ENCODE assay signal across 15 cellular contexts in genomic region chr4:139600662-139601061, GRCh38. TPM values are rescaled to one million over a fixed set of nuclear protein-coding genes. Genes with fewer than 3 reads are reported as not detected.
A peak's percentile ranks its signal among the peaks of the same experiment; 100 is the strongest.
DNase-seq lines count a peak whose midpoint lies in the region; ATAC-seq and TF ChIP-seq lines count a peak whose summit lies in the region.
"Had no signal": no experiment of that assay in that cellular context is flagged by ENCODE, and none has a peak within 500 bp of the region (broad histone marks: within the 10 kb centered on the region; RNA-seq: fewer than 3 reads in every experiment).

No MANE protein-coding gene starts in this region.

- H3K4me3 ChIP-seq in RWPE2 (ENCODE audit: severe bottlenecking), result no peak overlapping the region
- H3K4me3 ChIP-seq: BLaER1 treated with 17β-estradiol and CSF1 and Interleukin-3, amounts not matched to agents 10 nM and 100 nM had no signal

- no peak overlapping the region for H3K27ac Mint-ChIP-seq in activated CD4-positive, alpha-beta T cell treated with anti-CD3 and anti-CD28 coated beads for 36 hours
- no peak overlapping the region for H3K27ac Mint-ChIP-seq in endothelial cell (ENCODE audit: unreplicated experiment)
- H3K27ac Mint-ChIP-seq: CD4-positive, CD25-positive, alpha-beta regulatory T cell; H9 had no signal

- peaks cover 8% of the 10 kb centered on the region for H3K27me3 Mint-ChIP-seq in activated CD4-positive, alpha-beta T cell treated with anti-CD3 and anti-CD28 coated beads for 36 hours
- H3K27me3 Mint-ChIP-seq in endothelial cell (ENCODE audit: unreplicated experiment), result peaks cover 6% of the 10 kb centered on the region

- peaks cover 31% of the 10 kb centered on the region for H3K4me1 ChIP-seq in RWPE2 (ENCODE audit: insufficient read depth, poor library complexity, severe bottlenecking)

- H3K4me3 Mint-ChIP-seq in activated CD4-positive, alpha-beta T cell treated with anti-CD3 and anti-CD28 coated beads for 36 hours, result no peak overlapping the region
- H3K4me3 Mint-ChIP-seq in endothelial cell (ENCODE audit: unreplicated experiment), result no peak overlapping the region
- H3K4me3 Mint-ChIP-seq: CD4-positive, CD25-positive, alpha-beta regulatory T cell; H9 had no signal

- intact Hi-C loops in activated CD4-positive, alpha-beta T cell treated with anti-CD3 and anti-CD28 coated beads for 36 hours (cut with DNase I, micrococcal nuclease), result loop anchor here in 1 of 2 experiments (5.0 kb wide), 2 partner anchors 132 to 452 kb away; no protein-coding TSS in a partner anchor

- no peaks in the 10 kb centered on the region for H3K4me1 Mint-ChIP-seq in activated CD4-positive, alpha-beta T cell treated with anti-CD3 and anti-CD28 coated beads for 36 hours
- H3K4me1 Mint-ChIP-seq in endothelial cell (ENCODE audit: unreplicated experiment), result peaks cover 13% of the 10 kb centered on the region

- ATAC-seq in activated CD4-positive, alpha-beta T cell treated with anti-CD3 and anti-CD28 coated beads for 36 hours, result peak; percentile 19
- no peak for ATAC-seq in RWPE2 (ENCODE audit: low read depth)
- ATAC-seq in GM18870 (IDR thresholded peaks at IDR 0.05; ENCODE audit: unreplicated experiment), result no peak

- POLR2A ChIA-PET in activated CD4-positive, alpha-beta T cell treated with anti-CD3 and anti-CD28 coated beads for 36 hours (lab: Charles Lee), result no interaction called here

- DNase-seq in activated CD4-positive, alpha-beta T cell treated with anti-CD3 and anti-CD28 coated beads for 36 hours, result no peak
- no peak for DNase-seq in activated CD4-positive, alpha-beta T cell treated with anti-CD3 and anti-CD28 coated beads for 4 hours
- DNase-seq in RWPE2 (ENCODE audit: low spot score), result no peak
- DNase-seq in epithelial cell of prostate (ENCODE audit: low read depth, low spot score), result no peak
- no peak for DNase-seq in activated CD8-positive, alpha-beta memory T cell treated with anti-CD3 and anti-CD28 coated beads, Interleukin-2, amount 50 U/mL, for 48 hours
- DNase-seq in endothelial cell (ENCODE audit: low spot score), result no peak
- DNase-seq in activated naive CD4-positive, alpha-beta T cell (lab: John Stamatoyannopoulos, UW), result no peak
- DNase-seq: AML-193; CD4-positive, CD25-positive, alpha-beta regulatory T cell; DMS 273 treated with DMSO at 0.1 percent for 48 hours; GOT3; H9 had no signal

- no peaks in the 10 kb centered on the region for H3K27me3 ChIP-seq in RWPE2 (ENCODE audit: insufficient read depth, poor library complexity, severe bottlenecking)
- H3K27me3 ChIP-seq: BLaER1 treated with 17β-estradiol and CSF1 and Interleukin-3, amounts not matched to agents 10 nM and 100 nM had no signal

- no peaks in the 10 kb centered on the region for H3K36me3 Mint-ChIP-seq in activated CD4-positive, alpha-beta T cell treated with anti-CD3 and anti-CD28 coated beads for 36 hours (ENCODE audit: low read depth)
- peaks cover 9% of the 10 kb centered on the region for H3K36me3 Mint-ChIP-seq in endothelial cell (ENCODE audit: low read depth, unreplicated experiment)
- H3K36me3 Mint-ChIP-seq: CD4-positive, CD25-positive, alpha-beta regulatory T cell had no signal

- H3K36me3 ChIP-seq in RWPE2 (ENCODE audit: low read depth), result no peaks in the 10 kb centered on the region
- H3K36me3 ChIP-seq: BLaER1 treated with 17β-estradiol and CSF1 and Interleukin-3, amounts not matched to agents 10 nM and 100 nM had no signal

- H3K27ac ChIP-seq in RWPE2 (ENCODE audit: poor library complexity, severe bottlenecking) (peak overlapping the region; percentile 19), epithelial cell of prostate (peak overlapping the region; percentile 52)
- H3K27ac ChIP-seq: 22Rv1; BLaER1 treated with 17β-estradiol and CSF1 and Interleukin-3, amounts not matched to agents 10 nM and 100 nM had no signal

- TF ChIP-seq CTCF in RWPE2 (IDR thresholded peaks at IDR 0.05; ENCODE audit: poor library complexity, severe bottlenecking) (no peak), endothelial cell (IDR thresholded peaks at IDR 0.05; ENCODE audit: unreplicated experiment) (no peak)

- H3K9me3 Mint-ChIP-seq in activated CD4-positive, alpha-beta T cell treated with anti-CD3 and anti-CD28 coated beads for 36 hours (ENCODE audit: low read depth), result no peaks in the 10 kb centered on the region
- H3K9me3 Mint-ChIP-seq in endothelial cell (ENCODE audit: unreplicated experiment), result no peaks in the 10 kb centered on the region

- H3K9me3 ChIP-seq in RWPE2 (ENCODE audit: severe bottlenecking), result no peaks in the 10 kb centered on the region
- H3K9me3 ChIP-seq: BLaER1 treated with 17β-estradiol and CSF1 and Interleukin-3, amounts not matched to agents 10 nM and 100 nM had no signal

- CTCF ChIA-PET in activated CD4-positive, alpha-beta T cell treated with anti-CD3 and anti-CD28 coated beads for 36 hours (lab: Charles Lee), result interaction anchor here (0.6 to 0.7 kb wide), 2 partner anchors 654 to 1042 kb away, joined by 3 read pairs; no protein-coding TSS in a partner anchor

RNA-seq across cellular contexts. Expression of gene SETD7, which starts 44.6 kb away (rescaled TPM):
- 10 to 100 TPM; 12.4 to 12.5 TPM for total RNA-seq in activated CD4-positive, alpha-beta T cell treated with anti-CD3 and anti-CD28 coated beads for 36 hours
- total RNA-seq in endothelial cell (ENCODE audit: unreplicated experiment), result 8.4 TPM
